9 cellular contexts compared by ENCODE assay signal in the genomic region with DNA sequence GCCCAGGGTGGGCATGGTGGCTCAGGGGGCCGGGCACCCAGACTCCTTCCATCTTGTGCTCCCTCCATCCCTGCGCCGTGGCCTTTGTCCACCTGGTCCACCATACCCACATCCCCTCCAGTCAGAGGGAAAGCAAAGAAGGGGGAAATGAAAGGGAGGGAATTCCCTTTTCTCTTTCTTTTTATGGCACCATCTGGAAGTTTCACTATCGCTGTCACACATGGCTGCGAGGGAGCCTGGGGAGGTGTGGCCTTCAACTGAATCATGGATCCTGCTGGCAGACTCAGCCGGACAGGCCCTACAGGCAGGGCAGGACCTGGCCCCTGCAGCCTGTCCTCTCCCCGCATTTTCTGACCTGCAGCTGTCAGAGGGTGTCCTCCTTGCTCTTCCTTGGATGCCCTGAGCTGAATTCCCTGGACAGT. TPM values are rescaled to one million over a fixed set of nuclear protein-coding genes. Genes with fewer than 3 reads are reported as not detected.
DNase-seq lines count a peak whose midpoint lies in the region; ATAC-seq and TF ChIP-seq lines count a peak whose summit lies in the region.
"Had no signal": no experiment of that assay in that cellular context is flagged by ENCODE, and none has a peak within 500 bp of the region (broad histone marks: within the 10 kb centered on the region; RNA-seq: fewer than 3 reads in every experiment).

No MANE protein-coding gene starts in this region.

- no peaks in the 10 kb centered on the region for H3K27me3 ChIP-seq in uterus

- no peak overlapping the region for H3K4me3 ChIP-seq in uterus

- H3K27ac Mint-ChIP-seq in activated T-helper 17 cell treated with anti-CD3 and anti-CD28 coated beads, Interleukin-2, amount 50 U/mL, for 72 hours, result no peak overlapping the region
- H3K27ac Mint-ChIP-seq in memory B cell, result peak overlapping the region; percentile 96
- peak overlapping the region in 3 of 7 donors; percentile 10 to 71 (median 42) for H3K27ac Mint-ChIP-seq in CD14-positive monocyte

- peak; percentile 67 for DNase-seq in GM03348 (ENCODE audit: low spot score)
- DNase-seq in memory B cell (ENCODE audit: low spot score in 2 of 2), result no peak
- no peak for DNase-seq in CD14-positive monocyte (ENCODE audit: low spot score)
- no peak for DNase-seq in uterus
- DNase-seq: caudate nucleus had no signal

- no peaks in the 10 kb centered on the region for H3K36me3 Mint-ChIP-seq in activated T-helper 17 cell treated with anti-CD3 and anti-CD28 coated beads, Interleukin-2, amount 50 U/mL, for 72 hours (ENCODE audit: low read depth)
- H3K36me3 Mint-ChIP-seq in memory B cell (no peaks in the 10 kb centered on the region), CD14-positive monocyte (no peaks in the 10 kb centered on the region)

- ATAC-seq in HG02759 (IDR thresholded peaks at IDR 0.05; ENCODE audit: unreplicated experiment) (peak; percentile 46), memory B cell (ENCODE audit: low read depth) (peak; percentile 45), GM21390 (IDR thresholded peaks at IDR 0.05; ENCODE audit: unreplicated experiment) (no peak), HG03159 (IDR thresholded peaks at IDR 0.05; ENCODE audit: unreplicated experiment) (no peak)
- peak; percentile 40 for ATAC-seq in activated T-helper 17 cell treated with anti-CD3 and anti-CD28 coated beads, Interleukin-2, amount 50 U/mL, for 72 hours (replicated peaks)

- H3K9me3 Mint-ChIP-seq in activated T-helper 17 cell treated with anti-CD3 and anti-CD28 coated beads, Interleukin-2, amount 50 U/mL, for 72 hours, result no peaks in the 10 kb centered on the region
- H3K9me3 Mint-ChIP-seq in memory B cell (no peaks in the 10 kb centered on the region), CD14-positive monocyte (no peaks in the 10 kb centered on the region)

- H3K27me3 Mint-ChIP-seq in activated T-helper 17 cell treated with anti-CD3 and anti-CD28 coated beads, Interleukin-2, amount 50 U/mL, for 72 hours, result no peaks in the 10 kb centered on the region
- H3K27me3 Mint-ChIP-seq in memory B cell (no peaks in the 10 kb centered on the region), CD14-positive monocyte (ENCODE audit: low read depth in 3 of 3) (peaks cover 0 to 7% (median 2%) of the 10 kb centered on the region in 3 donors)

- TF ChIP-seq CTCF in CD14-positive monocyte (IDR thresholded peaks at IDR 0.05), result no peak
- no peak for TF ChIP-seq CTCF in uterus (IDR thresholded peaks at IDR 0.05)

- no peak for TF ChIP-seq POLR2A in uterus (IDR thresholded peaks at IDR 0.05)

- H3K4me1 ChIP-seq in uterus, result no peaks in the 10 kb centered on the region

- H3K4me1 Mint-ChIP-seq in activated T-helper 17 cell treated with anti-CD3 and anti-CD28 coated beads, Interleukin-2, amount 50 U/mL, for 72 hours, result no peaks in the 10 kb centered on the region
- H3K4me1 Mint-ChIP-seq in memory B cell (peaks cover 29% of the 10 kb centered on the region), CD14-positive monocyte (peaks cover 19% of the 10 kb centered on the region)

- H3K4me3 Mint-ChIP-seq in activated T-helper 17 cell treated with anti-CD3 and anti-CD28 coated beads, Interleukin-2, amount 50 U/mL, for 72 hours, result no peak overlapping the region
- peak overlapping the region; percentile 4 for H3K4me3 Mint-ChIP-seq in memory B cell
- no peak overlapping the region for H3K4me3 Mint-ChIP-seq in CD14-positive monocyte

- intact Hi-C loops in CD14-positive monocyte (cut with micrococcal nuclease) (loop anchor here in 1 of 2 donors (10.0 kb wide), 1 partner anchor 64 kb away; a partner anchor contains a TSS), uterus (cut with DNase I; ENCODE audit: low total_unique reads) (no loop called here)

- H3K9me3 ChIP-seq in uterus, result no peaks in the 10 kb centered on the region

- H3K27ac ChIP-seq in uterus, result no peak overlapping the region

- no peaks in the 10 kb centered on the region for H3K36me3 ChIP-seq in uterus

RNA-seq across cellular contexts. Expression of a gene that starts 6.2 kb away (rescaled TPM):
- not detected for total RNA-seq in activated T-helper 17 cell treated with anti-CD3 and anti-CD28 coated beads, Interleukin-2, amount 50 U/mL, for 72 hours
- polyA plus RNA-seq in CD14-positive monocyte, result not detected
- under 1 TPM in 1 of 4 donors, not detected in 3; 0.14 TPM for total RNA-seq in uterus

Comparison
In these comparisons a context has a peak if more than half of its experiments do, and no peak if none do; other contexts are left out.
1. ATAC-seq: peak in HG02759 (single experiment), activated T-helper 17 cell treated with anti-CD3 and anti-CD28 coated beads, Interleukin-2, amount 50 U/mL, for 72 hours (single experiment) and memory B cell (single experiment); none in GM21390 (single experiment) and HG03159 (single experiment).